ENCODE assay signal across 8 cellular contexts in genomic region chr14:69708586-69709169, GRCh38. TPM values are rescaled to one million over a fixed set of nuclear protein-coding genes. Genes with fewer than 3 reads are reported as not detected.
A peak's percentile ranks its signal among the peaks of the same experiment; 100 is the strongest.
DNase-seq lines count a peak whose midpoint lies in the region; ATAC-seq, FAIRE-seq and TF ChIP-seq lines count a peak whose summit lies in the region.

No MANE protein-coding gene starts in this region.

- H3K27ac Mint-ChIP-seq in activated CD8-positive, alpha-beta T cell treated with anti-CD3 and anti-CD28 coated beads, Interleukin-2, amount 10 ng/mL, durations not matched to agents 7 days and 5 days, result peak overlapping the region; percentile 28

- peak; percentile 72 for ATAC-seq in DND-41 (ENCODE audit: insufficient read depth, low read depth)
- peak; percentile 72 for ATAC-seq in activated CD8-positive, alpha-beta T cell treated with anti-CD3 and anti-CD28 coated beads, Interleukin-2, amount 10 ng/mL, durations not matched to agents 7 days and 5 days
- peak; percentile 84 for ATAC-seq in HepG2
- ATAC-seq in HG02970 (IDR thresholded peaks at IDR 0.05; ENCODE audit: low FRiP score, unreplicated experiment), result no peak
- ATAC-seq in GM19023 (IDR thresholded peaks at IDR 0.05; ENCODE audit: unreplicated experiment), result no peak

- H3K36me3 ChIP-seq in DND-41 (ENCODE audit: insufficient read depth, low read length) (peaks cover 51% of the 10 kb centered on the region), HepG2 (replicated peaks in 1 of 2; ENCODE audit: control insufficient read depth in 1 of 2, insufficient read depth in 2 of 2, low read length in 2 of 2) (peaks cover 5 to 25% of the 10 kb centered on the region in 2 experiments)

- POLR2A ChIA-PET in activated CD8-positive, alpha-beta T cell treated with anti-CD3 and anti-CD28 coated beads, Interleukin-2, amount 10 ng/mL, durations not matched to agents 7 days and 5 days (lab: Charles Lee), result interaction anchor here (0.6 to 2.0 kb wide), 2 partner anchors 58 to 98 kb away, joined by 3 to 6 read pairs; partner anchors contain the start of gene SRSF5
- POLR2A ChIA-PET in HepG2 (lab: Yijun Ruan, JAX), result no interaction called here

- no peak for FAIRE-seq in HepG2 (lab: Jason Lieb, UNC)

- H3K27me3 Mint-ChIP-seq in activated CD8-positive, alpha-beta T cell treated with anti-CD3 and anti-CD28 coated beads, Interleukin-2, amount 10 ng/mL, durations not matched to agents 7 days and 5 days (ENCODE audit: low read depth), result no peaks in the 10 kb centered on the region

- H3K4me3 ChIP-seq in DND-41 (ENCODE audit: low read depth in 1 of 2, low read length in 2 of 2) (no peak overlapping the region), HepG2 (replicated peaks in 1 of 3; ENCODE audit: insufficient read depth in 1 of 3, low read depth in 2 of 3, low read length in 3 of 3) (no peak overlapping the region)

- H3K4me2 ChIP-seq in DND-41 (ENCODE audit: insufficient read depth, low read length) (no peak overlapping the region), HepG2 (ENCODE audit: low read depth, low read length) (no peak overlapping the region)

- in situ Hi-C loops in HepG2 (cut with HindIII; ENCODE audit: extremely low pct_ligation_motif_present, low pct_unique_long_range_greater_than_20kb), result no loop called here

- H3K4me3 Mint-ChIP-seq in activated CD8-positive, alpha-beta T cell treated with anti-CD3 and anti-CD28 coated beads, Interleukin-2, amount 10 ng/mL, durations not matched to agents 7 days and 5 days, result no peak overlapping the region

- no peaks in the 10 kb centered on the region for H3K9me3 Mint-ChIP-seq in activated CD8-positive, alpha-beta T cell treated with anti-CD3 and anti-CD28 coated beads, Interleukin-2, amount 10 ng/mL, durations not matched to agents 7 days and 5 days (ENCODE audit: insufficient read depth)

- H2AFZ ChIP-seq in DND-41 (ENCODE audit: low read depth, low read length), result no peak overlapping the region
- no peak overlapping the region for H2AFZ ChIP-seq in HepG2 (ENCODE audit: low read length)

- DNase-seq in DND-41, result peak; percentile 26
- peak; percentile 37 for DNase-seq in NAMALWA (ENCODE audit: low spot score)
- peak; percentile 58 for DNase-seq in activated CD8-positive, alpha-beta T cell treated with anti-CD3 and anti-CD28 coated beads, Interleukin-2, amount 10 ng/mL, durations not matched to agents 7 days and 5 days
- peak; percentile 41 for DNase-seq in HepG2 (ENCODE audit: low spot score)
- no peak for DNase-seq in NOMO-1 (lab: John Stamatoyannopoulos, UW; ENCODE audit: unreplicated experiment in 2 of 2)
- DNase-seq in NCI-H187 (lab: John Stamatoyannopoulos, UW), result no peak

- H3K4me1 Mint-ChIP-seq in activated CD8-positive, alpha-beta T cell treated with anti-CD3 and anti-CD28 coated beads, Interleukin-2, amount 10 ng/mL, durations not matched to agents 7 days and 5 days (ENCODE audit: low read depth), result peaks cover 71% of the 10 kb centered on the region

- H3K79me2 ChIP-seq in DND-41 (ENCODE audit: insufficient read depth, low read length) (no peaks in the 10 kb centered on the region), HepG2 (ENCODE audit: insufficient read depth, low read length) (no peaks in the 10 kb centered on the region)

- H3K9ac ChIP-seq in DND-41 (ENCODE audit: low read depth, low read length) (no peak overlapping the region), HepG2 (ENCODE audit: insufficient read depth, low read depth, low read length) (no peak overlapping the region)

- H3K36me3 Mint-ChIP-seq in activated CD8-positive, alpha-beta T cell treated with anti-CD3 and anti-CD28 coated beads, Interleukin-2, amount 10 ng/mL, durations not matched to agents 7 days and 5 days (ENCODE audit: low read depth), result peaks cover 79% of the 10 kb centered on the region

- TF ChIP-seq POLR2A in HepG2 (IDR thresholded peaks at IDR 0.05; ENCODE audit: insufficient read depth in 1 of 2, low read depth in 2 of 2, low read length in 2 of 2), result no peak

- H3K9me3 ChIP-seq in DND-41 (ENCODE audit: insufficient read depth, low read length, severe bottlenecking) (no peaks in the 10 kb centered on the region), HepG2 (ENCODE audit: low read length) (no peaks in the 10 kb centered on the region)

- H4K20me1 ChIP-seq in DND-41 (ENCODE audit: insufficient read depth, low read length) (no peaks in the 10 kb centered on the region), HepG2 (ENCODE audit: insufficient read depth, low read length) (no peaks in the 10 kb centered on the region; the same call in 1 of the 2 replicates)

- CTCF ChIA-PET in activated CD8-positive, alpha-beta T cell treated with anti-CD3 and anti-CD28 coated beads, Interleukin-2, amount 10 ng/mL, durations not matched to agents 7 days and 5 days (lab: Charles Lee), result interaction anchor here (0.6 to 6.9 kb wide), 10 partner anchors 10 to 124 kb away, joined by 3 to 39 read pairs (median 6); no protein-coding TSS in a partner anchor
- CTCF ChIA-PET in HepG2 (lab: Yijun Ruan, JAX; ENCODE audit: low intra/inter-chr PET ratio, low total read pairs), result interaction anchor here (1.1 to 1.8 kb wide), 3 partner anchors 18 to 124 kb away, joined by 3 to 4 read pairs (median 3); no protein-coding TSS in a partner anchor

- no TSS peak for BruUV-seq in HepG2 (replicated peaks; lab: Mats Ljungman, UMichigan)

- H3K27me3 ChIP-seq in DND-41 (ENCODE audit: insufficient read depth, low read length, poor library complexity) (no peaks in the 10 kb centered on the region), HepG2 (ENCODE audit: control insufficient read depth in 1 of 2, insufficient read depth in 2 of 2, low read length in 2 of 2) (no peaks in the 10 kb centered on the region)

- peak; percentile 71 for TF ChIP-seq RAD21 in HepG2 (CRISPR knock-in tag; IDR thresholded peaks at IDR 0.05)

- H3K4me1 ChIP-seq in DND-41 (ENCODE audit: insufficient read depth, low read length), result no peaks in the 10 kb centered on the region
- peaks cover 34% of the 10 kb centered on the region for H3K4me1 ChIP-seq in HepG2 (ENCODE audit: insufficient read depth, low read length)

- TF ChIP-seq CTCF in DND-41 (IDR thresholded peaks at IDR 0.05; ENCODE audit: borderline replicate concordance, extremely low read depth, low read length, poor library complexity, severe bottlenecking), result peak; percentile 44
- peak; percentile 50; the same call in 1 of the 2 replicates for TF ChIP-seq CTCF in HepG2 (CRISPR knock-in tag; IDR thresholded peaks at IDR 0.05)

- no peak overlapping the region for H3K27ac ChIP-seq in DND-41 (ENCODE audit: low read length)
- no peak overlapping the region for H3K27ac ChIP-seq in HepG2 (ENCODE audit: extremely low read length, insufficient read depth, low read length)

- WGBS in HepG2 (ENCODE audit: low lambda C conversion rate), result 89% methylated on average over 6 of the region's 9 CpGs

- intact Hi-C loops in HepG2 (cut with micrococcal nuclease; ENCODE audit: unreplicated experiment), result no loop called here

- TF ChIP-seq EP300 in HepG2 (IDR thresholded peaks at IDR 0.05; ENCODE audit: low read depth in 2 of 2, low read length in 2 of 2) (no peak), HepG2 (CRISPR knock-in tag; IDR thresholded peaks at IDR 0.05; ENCODE audit: borderline replicate concordance) (no peak)

TF ChIP-seq in HepG2, 621 proteins besides CTCF, POLR2A, EP300 and RAD21 (continues in another document):
- TF ChIP-seq, protein P1, sequence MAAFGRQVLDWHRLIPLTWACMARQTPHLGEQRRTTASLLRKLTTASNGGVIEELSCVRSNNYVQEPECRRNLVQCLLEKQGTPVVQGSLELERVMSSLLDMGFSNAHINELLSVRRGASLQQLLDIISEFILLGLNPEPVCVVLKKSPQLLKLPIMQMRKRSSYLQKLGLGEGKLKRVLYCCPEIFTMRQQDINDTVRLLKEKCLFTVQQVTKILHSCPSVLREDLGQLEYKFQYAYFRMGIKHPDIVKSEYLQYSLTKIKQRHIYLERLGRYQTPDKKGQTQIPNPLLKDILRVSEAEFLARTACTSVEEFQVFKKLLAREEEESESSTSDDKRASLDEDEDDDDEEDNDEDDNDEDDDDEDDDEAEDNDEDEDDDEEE (CRISPR knock-in tag; IDR thresholded peaks at IDR 0.05), result 0 out of 2 replicates have a peak, but pooled peaks have one; percentile 28
- peak; percentile 50; the same call in 1 of the 2 replicates for TF ChIP-seq SMC3 (IDR thresholded peaks at IDR 0.05; ENCODE audit: low read length)
- no peak for TF ChIP-seq THAP8 (CRISPR knock-in tag; IDR thresholded peaks at IDR 0.05; ENCODE audit: borderline replicate concordance)
- TF ChIP-seq STAG1 (CRISPR knock-in tag; IDR thresholded peaks at IDR 0.05), result peak; percentile 60

RNA-seq across cellular contexts. Expression of gene SRSF5, which starts 58.3 kb away (rescaled TPM):
- 100 to 1,000 TPM; 283 to 301 TPM for total RNA-seq in activated CD8-positive, alpha-beta T cell treated with anti-CD3 and anti-CD28 coated beads, Interleukin-2, amount 10 ng/mL, durations not matched to agents 7 days and 5 days
- 277 and 333 TPM in 2 replicates for total RNA-seq in HepG2 (2016; rRNA removed; fragmentation: Illumina TruSeq; extraction: Trizol)
- total RNA-seq in HepG2 (2016; cell fraction: cytosol; rRNA removed; fragmentation: Illumina TruSeq; extraction: Trizol; ENCODE audit: low read depth), result 66.7 and 68.4 TPM in 2 replicates
- 277 and 309 TPM in 2 replicates for total RNA-seq in HepG2 (2016; cell fraction: insoluble cytoplasmic fraction; rRNA removed; fragmentation: Illumina TruSeq; extraction: Trizol)
- total RNA-seq in HepG2 (2016; cell fraction: membrane; rRNA removed; fragmentation: Illumina TruSeq; extraction: Trizol), result 68.2 and 70.5 TPM in 2 replicates
- total RNA-seq in HepG2 (2016; cell fraction: nucleus; rRNA removed; fragmentation: Illumina TruSeq; extraction: Trizol), result 278 and 311 TPM in 2 replicates
- 189 and 218 TPM in 2 replicates for polyA plus RNA-seq in HepG2 (2011; rRNA removed)
- polyA plus RNA-seq in HepG2 (2011; cell fraction: cytosol; rRNA removed), result 169 and 242 TPM in 2 replicates
- 586 and 686 TPM in 2 replicates for polyA plus RNA-seq in HepG2 (2011; cell fraction: nucleus; rRNA removed)
- polyA plus RNA-seq in HepG2 (2012), result 376 and 529 TPM in 2 replicates
- 22.7 and 25.6 TPM in 2 replicates for polyA plus RNA-seq in HepG2 (2016; cell fraction: cytosol; fragmentation: Illumina TruSeq; extraction: Trizol; ENCODE audit: low read depth)
- 415 and 444 TPM in 2 replicates for polyA plus RNA-seq in HepG2 (2016; cell fraction: insoluble cytoplasmic fraction; fragmentation: Illumina TruSeq; extraction: Trizol; ENCODE audit: low read depth)
- 45.5 and 47.3 TPM in 2 replicates for polyA plus RNA-seq in HepG2 (2016; cell fraction: membrane; fragmentation: Illumina TruSeq; extraction: Trizol; ENCODE audit: low read depth)
- polyA plus RNA-seq in HepG2 (2016; cell fraction: nucleus; fragmentation: Illumina TruSeq; extraction: Trizol; ENCODE audit: insufficient read depth, low read depth), result 410 and 415 TPM in 2 replicates
- 99.8 and 128 TPM in 2 replicates for polyA minus RNA-seq in HepG2 (2011; rRNA and poly(A)+ RNA removed; ENCODE audit: low replicate concordance)
- 61.5 and 65.7 TPM in 2 replicates for polyA minus RNA-seq in HepG2 (2011; cell fraction: cytosol; rRNA and poly(A)+ RNA removed)
- polyA minus RNA-seq in HepG2 (2011; cell fraction: nucleus; rRNA and poly(A)+ RNA removed), result 704 and 755 TPM in 2 replicates

Comparison
In these comparisons a context has a peak if more than half of its experiments do, and no peak if none do; other contexts are left out.
1. ATAC-seq: peak in DND-41 (single experiment), activated CD8-positive, alpha-beta T cell treated with anti-CD3 and anti-CD28 coated beads, Interleukin-2, amount 10 ng/mL, durations not matched to agents 7 days and 5 days (single experiment) and HepG2 (single experiment); none in HG02970 (single experiment) and GM19023 (single experiment).
2. DNase-seq: peak in DND-41 (single experiment), NAMALWA (single experiment), activated CD8-positive, alpha-beta T cell treated with anti-CD3 and anti-CD28 coated beads, Interleukin-2, amount 10 ng/mL, durations not matched to agents 7 days and 5 days (single experiment) and HepG2 (single experiment); none in NOMO-1 (0 of 2) and NCI-H187 (0 of 2).